13 cellular contexts compared by ENCODE assay signal in genomic region chr2:111072220-111072871, GRCh38. TPM values are rescaled to one million over a fixed set of nuclear protein-coding genes. Genes with fewer than 3 reads are reported as not detected.
DNase-seq lines count a peak whose midpoint lies in the region; ATAC-seq and TF ChIP-seq lines count a peak whose summit lies in the region.
"Had no signal": no experiment of that assay in that cellular context is flagged by ENCODE, and none has a peak within 500 bp of the region (broad histone marks: within the 10 kb centered on the region; RNA-seq: fewer than 3 reads in every experiment).

No MANE protein-coding gene starts in this region.

- peaks cover 3% of the 10 kb centered on the region for H4K20me1 ChIP-seq in osteoblast (ENCODE audit: insufficient read depth, low read length)

- no peak overlapping the region for H4K12ac ChIP-seq in trophoblast cell (ENCODE audit: low read depth, low read length)

- ATAC-seq in GM19023 (IDR thresholded peaks at IDR 0.05; ENCODE audit: unreplicated experiment) (no peak), HG02798 (IDR thresholded peaks at IDR 0.05; ENCODE audit: poor library complexity, unreplicated experiment) (no peak)

- no peaks in the 10 kb centered on the region for H3K36me3 ChIP-seq in osteoblast (ENCODE audit: insufficient read depth, low read length)
- H3K36me3 ChIP-seq in trophoblast cell (ENCODE audit: control insufficient read depth in 1 of 2, insufficient read depth in 2 of 2, low read length in 2 of 2), result no peaks in the 10 kb centered on the region

- no peak overlapping the region for H4K91ac ChIP-seq in trophoblast cell (ENCODE audit: low read depth, low read length)

- H2AFZ ChIP-seq in osteoblast (ENCODE audit: low read length), result no peak overlapping the region
- H2AFZ ChIP-seq in trophoblast cell (ENCODE audit: insufficient read depth, low read length, poor library complexity), result no peak overlapping the region

- H3K4me3 ChIP-seq in osteoblast (ENCODE audit: insufficient read depth, low read length) (no peak overlapping the region), trophoblast cell (ENCODE audit: low read depth, low read length) (no peak overlapping the region)

- no peak overlapping the region for H3K23ac ChIP-seq in trophoblast cell (ENCODE audit: low read length)

- no peak overlapping the region for H2BK120ac ChIP-seq in trophoblast cell (ENCODE audit: insufficient read depth, low read length, poor library complexity)

- TF ChIP-seq CTCF in endothelial cell (IDR thresholded peaks at IDR 0.05; ENCODE audit: unreplicated experiment), result no peak
- TF ChIP-seq CTCF in osteoblast (IDR thresholded peaks at IDR 0.05; ENCODE audit: extremely low read depth, low read depth, low read length), result no peak

- H3K9me3 ChIP-seq in osteoblast (ENCODE audit: low read depth, low read length) (peaks cover 6% of the 10 kb centered on the region), trophoblast cell (ENCODE audit: insufficient read depth, low read depth, low read length) (no peaks in the 10 kb centered on the region)

- H3K9ac ChIP-seq in trophoblast cell (ENCODE audit: low read length), result no peak overlapping the region

- H2AK5ac ChIP-seq in trophoblast cell (ENCODE audit: low read length), result no peak overlapping the region

- peak overlapping the region; percentile 95 for H3K27ac Mint-ChIP-seq in endothelial cell (ENCODE audit: unreplicated experiment)

- H3K4me2 ChIP-seq in osteoblast (ENCODE audit: insufficient read depth, low read length) (peak overlapping the region; percentile 56), trophoblast cell (ENCODE audit: low read length) (no peak overlapping the region)

- no peak overlapping the region for H2BK5ac ChIP-seq in trophoblast cell (ENCODE audit: low read depth, low read length, poor library complexity)

- no peak overlapping the region for H3K14ac ChIP-seq in trophoblast cell (ENCODE audit: low read length)

- no peaks in the 10 kb centered on the region for H3K36me3 Mint-ChIP-seq in endothelial cell (ENCODE audit: low read depth, unreplicated experiment)

- peak overlapping the region; percentile 82 for H3K27ac ChIP-seq in osteoblast (ENCODE audit: low read depth, low read length)
- no peak overlapping the region for H3K27ac ChIP-seq in trophoblast cell (ENCODE audit: low read depth, low read length)

- H3K27me3 Mint-ChIP-seq in endothelial cell (ENCODE audit: unreplicated experiment), result no peaks in the 10 kb centered on the region

- peaks cover 18% of the 10 kb centered on the region for H3K4me1 ChIP-seq in osteoblast (ENCODE audit: insufficient read depth, low read length)
- peaks cover 9 to 10% of the 10 kb centered on the region in 2 experiments for H3K4me1 ChIP-seq in trophoblast cell (ENCODE audit: control insufficient read depth in 1 of 2, insufficient read depth in 2 of 2, low read length in 2 of 2)

- peaks cover 5% of the 10 kb centered on the region for H3K9me3 Mint-ChIP-seq in endothelial cell (ENCODE audit: unreplicated experiment)

- in situ Hi-C loops in Caki2 (cut with HindIII; ENCODE audit: low pct_unique_long_range_greater_than_20kb, low sequenced_read_pairs), result no loop called here

- peaks cover 34% of the 10 kb centered on the region for H3K27me3 ChIP-seq in osteoblast (ENCODE audit: insufficient read depth, low read length)
- no peaks in the 10 kb centered on the region for H3K27me3 ChIP-seq in trophoblast cell (ENCODE audit: insufficient read depth, low read length)

- H3K4me3 Mint-ChIP-seq in endothelial cell (ENCODE audit: unreplicated experiment), result no peak overlapping the region

- no peak overlapping the region for H3K18ac ChIP-seq in trophoblast cell (ENCODE audit: low read length)

- H3K79me2 ChIP-seq in osteoblast (ENCODE audit: insufficient read depth, low read length) (no peaks in the 10 kb centered on the region), trophoblast cell (ENCODE audit: control insufficient read depth, insufficient read depth, low read length, poor library complexity) (no peaks in the 10 kb centered on the region)

- peaks cover 25% of the 10 kb centered on the region for H3K4me1 Mint-ChIP-seq in endothelial cell (ENCODE audit: unreplicated experiment)

- DNase-seq in Caki2 (ENCODE audit: low read depth) (peak; percentile 79), NCI-H226 (peak; percentile 89), endothelial cell (ENCODE audit: low spot score) (no peak), osteoblast (ENCODE audit: insufficient read length, low spot score, missing footprints) (peak; percentile 62), trophoblast cell (no peak)
- no peak for DNase-seq in activated CD4-positive, alpha-beta T cell treated with anti-CD3 and anti-CD28 coated beads, Interleukin-2, amount 50 U/mL, for 4 hours
- DNase-seq: cerebellar nuclear complex; DND-41; left cardiac atrium; SHP77 treated with DMSO at 0.1 percent for 48 hours; stimulated activated CD4-positive, alpha-beta T cell treated with anti-CD3 and anti-CD28 coated beads, Interleukin-15, amount 100 ng/mL, for 24 hours had no signal

- no peaks in the 10 kb centered on the region for H3K79me1 ChIP-seq in trophoblast cell (ENCODE audit: low read length)

- no peak overlapping the region for H3K4ac ChIP-seq in trophoblast cell (ENCODE audit: low read depth, low read length)

- no CpG with 5 or more reads among the region's 2 CpGs for WGBS in trophoblast cell (ENCODE audit: extremely low coverage, insufficient coverage, insufficient read length)

- H2BK12ac ChIP-seq in trophoblast cell (ENCODE audit: low read length), result no peak overlapping the region

- H4K8ac ChIP-seq in trophoblast cell (ENCODE audit: low read depth, low read length), result no peak overlapping the region

RNA-seq across cellular contexts. Expression of gene BCL2L11, which starts 48.4 kb away (rescaled TPM):
- 4.6 and 10.0 TPM in 2 replicates for total RNA-seq in Caki2 (2014; rRNA removed; shearing (Covaris generic); ENCODE audit: low replicate concordance)
- 32.5 TPM for total RNA-seq in endothelial cell (ENCODE audit: unreplicated experiment)
- 8.0 and 11.5 TPM in 2 replicates for total RNA-seq in osteoblast
- 29.4 and 31.9 TPM in 2 replicates for polyA plus RNA-seq in trophoblast cell (2013)

Comparison
In these comparisons a context has a peak if more than half of its experiments do, and no peak if none do; other contexts are left out.
1. DNase-seq: peak in Caki2 (single experiment), NCI-H226 (single experiment) and osteoblast (single experiment); none in endothelial cell (single experiment), trophoblast cell (0 of 2) and activated CD4-positive, alpha-beta T cell treated with anti-CD3 and anti-CD28 coated beads, Interleukin-2, amount 50 U/mL, for 4 hours (0 of 2).